In genomic region chr12:106646472-106646871, GRCh38 we compare ENCODE assay signal across 19 cellular contexts.
"Had no signal": no experiment of that assay in that cellular context is flagged by ENCODE, and none has a peak within 500 bp of the region (broad histone marks: within the 10 kb centered on the region; RNA-seq: fewer than 3 reads in every experiment).

No MANE protein-coding gene starts in this region.

- H3K4me3 ChIP-seq: heart left ventricle, left ventricle myocardium inferior, lower lobe of right lung, ovary, right atrium auricular region, sigmoid colon, skin epidermis, thoracic aorta, transverse colon had no signal

- H3K27ac ChIP-seq: heart left ventricle, left ventricle myocardium inferior, lower lobe of right lung, ovary, right atrium auricular region, sigmoid colon, thoracic aorta, transverse colon had no signal

- H3K36me3 ChIP-seq: heart left ventricle, left ventricle myocardium inferior, lower lobe of right lung, ovary, right atrium auricular region, sigmoid colon, thoracic aorta, transverse colon had no signal

- H3K4me1 ChIP-seq: lower lobe of right lung, right atrium auricular region, sigmoid colon, transverse colon had no signal

- ATAC-seq: effector memory CD8-positive, alpha-beta T cell; lower lobe of right lung; natural killer cell; stimulated activated naive B cell treated with anti-CD40 and anti-IgM and Interleukin-4, amounts not matched to agents 10 μg/mL and 1 μg/mL and 100 μg/mL, for 72 hours; stimulated activated naive CD8-positive, alpha-beta T cell treated with anti-CD3 and anti-CD28 coated beads, Interleukin-15, amount 100 ng/mL, for 72 hours had no signal

- H3K9me3 ChIP-seq: heart left ventricle, left ventricle myocardium inferior, lower lobe of right lung, ovary, right atrium auricular region, sigmoid colon, thoracic aorta, transverse colon had no signal

- DNase-seq: effector memory CD8-positive, alpha-beta T cell; foreskin melanocyte; heart left ventricle; hippocampal formation; kidney glomerular epithelial cell; left ventricle myocardium inferior; lower lobe of right lung; natural killer cell; ovary; sigmoid colon; stimulated activated CD4-positive, alpha-beta T cell treated with anti-CD3 and anti-CD28 coated beads, Interleukin-2, amount 100 ng/mL, for 24 hours; stimulated activated CD4-positive, alpha-beta T cell treated with anti-CD3 and anti-CD28 coated beads, Interleukin-4, amount 100 ng/mL, for 4 hours; stimulated activated naive B cell treated with anti-CD40 and anti-IgM and Interleukin-4, amounts not matched to agents 10 μg/mL and 1 μg/mL and 100 μg/mL, for 72 hours; stimulated activated naive CD8-positive, alpha-beta T cell treated with anti-CD3 and anti-CD28 coated beads, Interleukin-15, amount 100 ng/mL, for 72 hours; substantia nigra; transverse colon had no signal

- H3K27me3 ChIP-seq: heart left ventricle, ovary, right atrium auricular region, sigmoid colon, transverse colon had no signal
